In the genomic region with DNA sequence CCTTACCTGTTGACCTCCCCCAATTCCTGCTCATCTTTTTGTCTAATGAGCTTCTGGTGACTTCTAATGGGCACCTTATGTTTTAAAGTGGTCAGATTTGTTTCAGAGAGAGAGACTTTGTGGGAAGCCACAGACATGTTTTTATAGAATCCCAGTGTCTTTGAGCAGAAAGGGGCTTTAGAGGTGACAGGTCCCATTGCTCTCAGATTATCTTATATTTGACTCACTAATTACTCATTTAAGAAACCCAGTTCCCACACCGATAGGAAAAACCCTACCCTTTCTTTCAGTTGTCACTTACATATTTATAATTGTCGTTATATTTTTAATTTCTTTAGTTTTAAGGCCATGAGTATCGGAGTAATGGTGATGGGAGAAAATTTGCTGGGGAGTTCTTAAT, we compare ENCODE assay signal across 15 cellular contexts.
DNase-seq lines count a peak whose midpoint lies in the region; ATAC-seq and TF ChIP-seq lines count a peak whose summit lies in the region.
"Had no signal": no experiment of that assay in that cellular context is flagged by ENCODE, and none has a peak within 500 bp of the region (broad histone marks: within the 10 kb centered on the region; RNA-seq: fewer than 3 reads in every experiment).

No MANE protein-coding gene starts in this region.

- H3K9me3 Mint-ChIP-seq in activated T-cell treated with anti-CD3 and anti-CD28 coated beads, Interleukin-2, amount 50 U/mL, for 24 hours = no peaks in the 10 kb centered on the region
- no peaks in the 10 kb centered on the region for H3K9me3 Mint-ChIP-seq in activated naive CD8-positive, alpha-beta T cell treated with anti-CD3 and anti-CD28 coated beads for 36 hours
- H3K9me3 Mint-ChIP-seq in HFFc6 = no peaks in the 10 kb centered on the region
- H3K9me3 Mint-ChIP-seq: CD8-positive, alpha-beta T cell; GM23338 had no signal

- H3K4me1 Mint-ChIP-seq in activated T-cell treated with anti-CD3 and anti-CD28 coated beads, Interleukin-2, amount 50 U/mL, for 24 hours (ENCODE audit: low read depth) = peaks cover 17% of the 10 kb centered on the region
- H3K4me1 Mint-ChIP-seq in activated naive CD8-positive, alpha-beta T cell treated with anti-CD3 and anti-CD28 coated beads for 36 hours = peaks cover 21% of the 10 kb centered on the region
- H3K4me1 Mint-ChIP-seq in HFFc6 (ENCODE audit: low read depth) = no peaks in the 10 kb centered on the region
- H3K4me1 Mint-ChIP-seq: B cell had no signal

- peak overlapping the region; percentile 8 for H3K27ac Mint-ChIP-seq in activated T-cell treated with anti-CD3 and anti-CD28 coated beads, Interleukin-2, amount 50 U/mL, for 24 hours
- H3K27ac Mint-ChIP-seq in activated naive CD8-positive, alpha-beta T cell treated with anti-CD3 and anti-CD28 coated beads for 36 hours = peak overlapping the region; percentile 39
- no peak overlapping the region for H3K27ac Mint-ChIP-seq in HFFc6
- H3K27ac Mint-ChIP-seq: B cell; CD8-positive, alpha-beta T cell; GM23338 had no signal

- no peak for DNase-seq in activated T-cell treated with anti-CD3 and anti-CD28 coated beads, Interleukin-2, amount 50 U/mL, for 24 hours
- DNase-seq in activated T-cell treated with anti-CD3 and anti-CD28 coated beads, Interleukin-2, amount 50 U/mL, for 1 hour = no peak
- DNase-seq in GM12865 (ENCODE audit: low read depth) (peak; percentile 29), left lobe of liver (ENCODE audit: low spot score) (no peak), HFFc6 (no peak)
- DNase-seq in activated naive CD8-positive, alpha-beta T cell treated with anti-CD3 and anti-CD28 coated beads for 36 hours = no peak
- DNase-seq in stimulated activated naive CD8-positive, alpha-beta T cell treated with anti-CD3 and anti-CD28 coated beads, Interleukin-15, Interleukin-2, amounts not matched to agents 100 U/mL and 50 U/mL, for 24 hours = no peak
- DNase-seq: Calu3; CD8-positive, alpha-beta T cell; DMS79 treated with DMSO at 0.1 percent for 48 hours; GF-D8; HCEC 1CT had no signal

- no peak overlapping the region for H3K4me3 ChIP-seq in GM12865 (ENCODE audit: low read depth, low read length)
- H3K4me3 ChIP-seq: BLaER1 treated with 17β-estradiol and CSF1 and Interleukin-3, amounts not matched to agents 10 nM and 100 nM; GM23338 had no signal

- TF ChIP-seq CTCF in GM12865 (IDR thresholded peaks at IDR 0.05; ENCODE audit: insufficient read depth, low read depth, low read length, missing control alignments) (no peak), HFFc6 (IDR thresholded peaks at IDR 0.05) (no peak)

- H3K27me3 Mint-ChIP-seq in activated T-cell treated with anti-CD3 and anti-CD28 coated beads, Interleukin-2, amount 50 U/mL, for 24 hours = peaks cover 37% of the 10 kb centered on the region
- H3K27me3 Mint-ChIP-seq in activated naive CD8-positive, alpha-beta T cell treated with anti-CD3 and anti-CD28 coated beads for 36 hours = peaks cover 8% of the 10 kb centered on the region
- peaks cover 44% of the 10 kb centered on the region for H3K27me3 Mint-ChIP-seq in HFFc6 (ENCODE audit: insufficient read depth)

- H3K4me3 Mint-ChIP-seq in activated T-cell treated with anti-CD3 and anti-CD28 coated beads, Interleukin-2, amount 50 U/mL, for 24 hours = no peak overlapping the region
- H3K4me3 Mint-ChIP-seq in activated naive CD8-positive, alpha-beta T cell treated with anti-CD3 and anti-CD28 coated beads for 36 hours = no peak overlapping the region
- H3K4me3 Mint-ChIP-seq in HFFc6 = no peak overlapping the region
- H3K4me3 Mint-ChIP-seq: B cell; CD8-positive, alpha-beta T cell; GM23338 had no signal

- H3K36me3 Mint-ChIP-seq in activated T-cell treated with anti-CD3 and anti-CD28 coated beads, Interleukin-2, amount 50 U/mL, for 24 hours (ENCODE audit: low read depth) = no peaks in the 10 kb centered on the region
- H3K36me3 Mint-ChIP-seq in activated naive CD8-positive, alpha-beta T cell treated with anti-CD3 and anti-CD28 coated beads for 36 hours = no peaks in the 10 kb centered on the region
- no peaks in the 10 kb centered on the region for H3K36me3 Mint-ChIP-seq in HFFc6 (ENCODE audit: low read depth)
- H3K36me3 Mint-ChIP-seq: CD8-positive, alpha-beta T cell had no signal

- peak; percentile 48 for ATAC-seq in stimulated activated naive CD8-positive, alpha-beta T cell treated with anti-CD3 and anti-CD28 coated beads, Interleukin-15, Interleukin-2, amounts not matched to agents 100 U/mL and 50 U/mL, for 24 hours
- no peak for ATAC-seq in left lobe of liver
- ATAC-seq: CD8-positive, alpha-beta T cell; GM23338 had no signal
